ENCODE assay signal across 18 cellular contexts in the genomic region with DNA sequence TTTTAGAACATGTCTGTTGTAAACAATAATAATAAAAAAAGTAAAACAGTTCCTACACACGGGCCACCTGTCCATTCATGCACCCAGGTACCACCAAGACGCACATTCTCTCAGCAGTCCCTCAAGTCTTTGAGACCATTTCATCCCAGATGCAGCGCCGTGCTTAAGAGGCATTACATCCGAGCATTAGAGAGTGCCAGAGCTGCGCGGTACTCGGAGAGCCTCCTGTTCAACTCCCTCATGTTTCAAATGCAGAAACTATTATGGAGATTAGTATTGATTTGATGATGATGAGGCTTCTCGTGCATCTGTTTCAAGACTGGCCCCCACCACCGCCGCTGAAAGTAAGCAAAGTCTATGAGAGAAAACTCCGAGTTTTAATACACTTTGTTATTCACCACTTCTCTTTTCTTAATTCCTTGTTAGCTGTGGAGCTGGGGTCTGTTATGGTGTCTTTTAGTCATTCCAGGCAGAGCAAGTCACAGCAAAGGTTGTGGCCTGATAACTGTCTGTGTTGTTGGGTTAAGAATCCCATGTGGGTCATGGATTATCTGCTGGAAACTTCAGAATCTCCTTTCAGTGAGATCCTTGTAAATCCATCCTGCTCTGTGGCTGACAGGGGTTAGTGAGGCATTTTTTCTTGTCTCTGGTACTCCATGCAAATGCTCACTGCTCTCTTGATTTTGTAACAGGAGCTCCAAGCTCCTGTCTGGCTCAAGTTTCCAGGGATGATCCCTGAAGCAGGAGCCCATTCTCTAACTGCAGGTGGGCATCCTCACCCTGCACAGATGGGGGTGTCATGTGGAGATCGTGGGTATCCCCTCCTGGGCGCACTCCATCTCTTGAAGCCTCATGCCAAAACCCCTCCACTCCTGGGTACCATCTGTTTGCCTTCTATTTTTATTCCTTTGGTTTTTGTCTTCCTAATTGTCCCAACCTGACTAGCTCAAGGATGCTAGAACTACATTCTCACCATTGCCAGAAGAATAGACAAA.
DNase-seq lines count a peak whose midpoint lies in the region; ATAC-seq and TF ChIP-seq lines count a peak whose summit lies in the region.
"Had no signal": no experiment of that assay in that cellular context is flagged by ENCODE, and none has a peak within 500 bp of the region (broad histone marks: within the 10 kb centered on the region; RNA-seq: fewer than 3 reads in every experiment).

No MANE protein-coding gene starts in this region.

- intact Hi-C loops in activated T-helper 2 cell treated with anti-CD3 and anti-CD28 coated beads, Interferon-gamma antibody, Interleukin-2, Interleukin-4, amounts not matched to agents 10 μg/mL and 5 μg/mL and 100 μg/mL, durations not matched to agents 14 hours and 24 hours and 36 hours (cut with micrococcal nuclease): no loop called here

- H3K4me1 ChIP-seq in GM23338 (ENCODE audit: insufficient read depth): no peaks in the 10 kb centered on the region

- 0 out of 2 replicates have a peak overlapping the region, but pooled peaks have one; percentile 10 for H2AFZ ChIP-seq in GM23338

- TF ChIP-seq CTCF in GM23338 (conservative IDR thresholded peaks at IDR 0.05; ENCODE audit: low read depth in 2 of 2): no peak
- TF ChIP-seq CTCF in WERI-Rb-1 (IDR thresholded peaks at IDR 0.05; ENCODE audit: low read depth, low read length): no peak

- H3K9me2 ChIP-seq in GM23338 (ENCODE audit: insufficient read depth): no peaks in the 10 kb centered on the region
- H3K9me2 ChIP-seq: SK-N-SH had no signal

- H3K27me3 Mint-ChIP-seq in GM23338 (ENCODE audit: insufficient read depth, low read depth, poor library complexity): peaks cover 2% of the 10 kb centered on the region
- H3K27me3 Mint-ChIP-seq in stimulated activated memory B cell treated with anti-CD40 and anti-IgM and Interleukin-4, amounts not matched to agents 10 μg/mL and 1 μg/mL and 100 μg/mL, for 72 hours: no peaks in the 10 kb centered on the region
- peaks cover 10% of the 10 kb centered on the region for H3K27me3 Mint-ChIP-seq in activated T-helper 2 cell treated with anti-CD3 and anti-CD28 coated beads, Interferon-gamma antibody, Interleukin-2, Interleukin-4, amounts not matched to agents 10 μg/mL and 5 μg/mL and 100 μg/mL, durations not matched to agents 14 hours and 24 hours and 36 hours (ENCODE audit: low read depth)

- H3K27ac ChIP-seq in GM23338 (ENCODE audit: low read depth) (no peak overlapping the region), WERI-Rb-1 (no peak overlapping the region)
- H3K27ac ChIP-seq: BLaER1 treated with 17β-estradiol and CSF1 and Interleukin-3, amounts not matched to agents 10 nM and 100 nM had no signal

- no peaks in the 10 kb centered on the region for H3K27me3 ChIP-seq in GM23338 (ENCODE audit: insufficient read depth)
- H3K27me3 ChIP-seq in WERI-Rb-1 (ENCODE audit: insufficient read depth, low read depth, severe bottlenecking): no peaks in the 10 kb centered on the region
- H3K27me3 ChIP-seq: BLaER1 treated with 17β-estradiol and CSF1 and Interleukin-3, amounts not matched to agents 10 nM and 100 nM had no signal

- no peak overlapping the region for H3K4me3 ChIP-seq in GM23338
- peak overlapping the region; percentile 20 for H3K4me3 ChIP-seq in WERI-Rb-1 (ENCODE audit: low read depth, low read length)
- H3K4me3 ChIP-seq: BLaER1 treated with 17β-estradiol and CSF1 and Interleukin-3, amounts not matched to agents 10 nM and 100 nM; K562 had no signal

- no peaks in the 10 kb centered on the region for H3K79me2 ChIP-seq in GM23338 (replicated peaks; ENCODE audit: insufficient read depth)

- no peak overlapping the region for H3K4me3 Mint-ChIP-seq in GM23338
- H3K4me3 Mint-ChIP-seq in stimulated activated memory B cell treated with anti-CD40 and anti-IgM and Interleukin-4, amounts not matched to agents 10 μg/mL and 1 μg/mL and 100 μg/mL, for 72 hours: no peak overlapping the region
- no peak overlapping the region for H3K4me3 Mint-ChIP-seq in activated T-helper 2 cell treated with anti-CD3 and anti-CD28 coated beads, Interferon-gamma antibody, Interleukin-2, Interleukin-4, amounts not matched to agents 10 μg/mL and 5 μg/mL and 100 μg/mL, durations not matched to agents 14 hours and 24 hours and 36 hours (ENCODE audit: low read depth)
- H3K4me3 Mint-ChIP-seq: CD8-positive, alpha-beta T cell had no signal

- H3F3A ChIP-seq in GM23338 (replicated peaks; ENCODE audit: low read depth): no peaks in the 10 kb centered on the region

- H3K36me3 Mint-ChIP-seq in GM23338 (ENCODE audit: low read depth): peaks cover 3% of the 10 kb centered on the region; the same call in 1 of the 3 replicates
- no peaks in the 10 kb centered on the region for H3K36me3 Mint-ChIP-seq in stimulated activated memory B cell treated with anti-CD40 and anti-IgM and Interleukin-4, amounts not matched to agents 10 μg/mL and 1 μg/mL and 100 μg/mL, for 72 hours
- no peaks in the 10 kb centered on the region for H3K36me3 Mint-ChIP-seq in activated T-helper 2 cell treated with anti-CD3 and anti-CD28 coated beads, Interferon-gamma antibody, Interleukin-2, Interleukin-4, amounts not matched to agents 10 μg/mL and 5 μg/mL and 100 μg/mL, durations not matched to agents 14 hours and 24 hours and 36 hours (ENCODE audit: low read depth)
- H3K36me3 Mint-ChIP-seq: CD8-positive, alpha-beta T cell had no signal

- H3K9me3 Mint-ChIP-seq in GM23338: peaks cover 11% of the 10 kb centered on the region
- H3K9me3 Mint-ChIP-seq in stimulated activated memory B cell treated with anti-CD40 and anti-IgM and Interleukin-4, amounts not matched to agents 10 μg/mL and 1 μg/mL and 100 μg/mL, for 72 hours: peaks cover 2% of the 10 kb centered on the region
- no peaks in the 10 kb centered on the region for H3K9me3 Mint-ChIP-seq in activated T-helper 2 cell treated with anti-CD3 and anti-CD28 coated beads, Interferon-gamma antibody, Interleukin-2, Interleukin-4, amounts not matched to agents 10 μg/mL and 5 μg/mL and 100 μg/mL, durations not matched to agents 14 hours and 24 hours and 36 hours
- H3K9me3 Mint-ChIP-seq: CD8-positive, alpha-beta T cell had no signal

- no peak for ATAC-seq in GM23338
- ATAC-seq in stimulated activated memory B cell treated with anti-CD40 and anti-IgM and Interleukin-4, amounts not matched to agents 10 μg/mL and 1 μg/mL and 100 μg/mL, for 72 hours: no peak
- ATAC-seq: CD8-positive, alpha-beta T cell; K562 had no signal

- DNase-seq in GM23338 (ENCODE audit: low spot score) (no peak), NCI-H1694 treated with DMSO at 0.1 percent for 48 hours (lab: John Stamatoyannopoulos, UW) (peak; percentile 64), WERI-Rb-1 (peak; percentile 71), left kidney (ENCODE audit: low read depth, low spot score) (peak; percentile 48), SK-N-DZ (ENCODE audit: low spot score) (no peak)
- DNase-seq in activated T-helper 2 cell treated with anti-CD3 and anti-CD28 coated beads, Interferon-gamma antibody, Interleukin-2, Interleukin-4, amounts not matched to agents 10 μg/mL and 5 μg/mL and 100 μg/mL, durations not matched to agents 14 hours and 24 hours and 36 hours (ENCODE audit: low spot score): no peak
- DNase-seq: Calu3; CD8-positive, alpha-beta T cell; DMS79 treated with DMSO at 0.1 percent for 48 hours; NCI-H1417; NCI-H1930; NCI-H69; OCI-M1; Right ventricle myocardium superior; SK-N-SH had no signal

- no peak overlapping the region for H3K4me2 ChIP-seq in GM23338
- H3K4me2 ChIP-seq: BLaER1 treated with 17β-estradiol and CSF1 and Interleukin-3, amounts not matched to agents 10 nM and 100 nM; SK-N-SH had no signal

- H3K27ac Mint-ChIP-seq in GM23338: no peak overlapping the region
- no peak overlapping the region for H3K27ac Mint-ChIP-seq in stimulated activated memory B cell treated with anti-CD40 and anti-IgM and Interleukin-4, amounts not matched to agents 10 μg/mL and 1 μg/mL and 100 μg/mL, for 72 hours
- H3K27ac Mint-ChIP-seq in activated T-helper 2 cell treated with anti-CD3 and anti-CD28 coated beads, Interferon-gamma antibody, Interleukin-2, Interleukin-4, amounts not matched to agents 10 μg/mL and 5 μg/mL and 100 μg/mL, durations not matched to agents 14 hours and 24 hours and 36 hours: no peak overlapping the region
- H3K27ac Mint-ChIP-seq: CD8-positive, alpha-beta T cell had no signal

- H3K36me3 ChIP-seq in GM23338 (ENCODE audit: insufficient read depth) (no peaks in the 10 kb centered on the region), WERI-Rb-1 (no peaks in the 10 kb centered on the region)
- H3K36me3 ChIP-seq: BLaER1 treated with 17β-estradiol and CSF1 and Interleukin-3, amounts not matched to agents 10 nM and 100 nM had no signal

- H4K20me1 ChIP-seq in GM23338 (replicated peaks; ENCODE audit: insufficient read depth): no peaks in the 10 kb centered on the region
- H4K20me1 ChIP-seq: BLaER1 treated with 17β-estradiol and CSF1 and Interleukin-3, amounts not matched to agents 10 nM and 100 nM had no signal

- H3K9me3 ChIP-seq in WERI-Rb-1 (ENCODE audit: severe bottlenecking): no peaks in the 10 kb centered on the region
- H3K9me3 ChIP-seq: SK-N-SH had no signal

- H3K4me1 Mint-ChIP-seq in GM23338: peaks cover 3% of the 10 kb centered on the region; the same call in 1 of the 3 replicates
- H3K4me1 Mint-ChIP-seq in stimulated activated memory B cell treated with anti-CD40 and anti-IgM and Interleukin-4, amounts not matched to agents 10 μg/mL and 1 μg/mL and 100 μg/mL, for 72 hours: peaks cover 26% of the 10 kb centered on the region
- H3K4me1 Mint-ChIP-seq in activated T-helper 2 cell treated with anti-CD3 and anti-CD28 coated beads, Interferon-gamma antibody, Interleukin-2, Interleukin-4, amounts not matched to agents 10 μg/mL and 5 μg/mL and 100 μg/mL, durations not matched to agents 14 hours and 24 hours and 36 hours (ENCODE audit: low read depth): peaks cover 3% of the 10 kb centered on the region

TF ChIP-seq in GM23338, 12 proteins besides CTCF, POLR2A, EP300 and RAD21:
- no peak for TF ChIP-seq EZH2 (IDR thresholded peaks at IDR 0.05; ENCODE audit: low read depth, unreplicated experiment)
- no peak for TF ChIP-seq ZNF331 (CRISPR knock-in tag; IDR thresholded peaks at IDR 0.05; ENCODE audit: low read depth)
- no peak for TF ChIP-seq STAT1 (IDR thresholded peaks at IDR 0.05; ENCODE audit: unreplicated experiment)
- no peak for TF ChIP-seq NANOG (IDR thresholded peaks at IDR 0.05; ENCODE audit: borderline replicate concordance)
- TF ChIP-seq ETS1 (IDR thresholded peaks at IDR 0.05): no peak

Comparison
In these comparisons a context has a peak if more than half of its experiments do, and no peak if none do; other contexts are left out.
1. DNase-seq: peak in NCI-H1694 treated with DMSO at 0.1 percent for 48 hours (single experiment), WERI-Rb-1 (single experiment) and left kidney (single experiment); none in GM23338 (single experiment), activated T-helper 2 cell treated with anti-CD3 and anti-CD28 coated beads, Interferon-gamma antibody, Interleukin-2, Interleukin-4, amounts not matched to agents 10 μg/mL and 5 μg/mL and 100 μg/mL, durations not matched to agents 14 hours and 24 hours and 36 hours (single experiment) and SK-N-DZ (single experiment).